ENCODE assay signal across 9 cellular contexts in genomic region chr12:114691810-114692557, GRCh38. TPM values are rescaled to one million over a fixed set of nuclear protein-coding genes. Genes with fewer than 3 reads are reported as not detected.
DNase-seq lines count a peak whose midpoint lies in the region; ATAC-seq, FAIRE-seq and TF ChIP-seq lines count a peak whose summit lies in the region.
"Had no signal": no experiment of that assay in that cellular context is flagged by ENCODE, and none has a peak within 500 bp of the region (broad histone marks: within the 10 kb centered on the region; RNA-seq: fewer than 3 reads in every experiment).

No MANE protein-coding gene starts in this region.

- H3K27ac ChIP-seq in keratinocyte (ENCODE audit: control insufficient read depth, insufficient read depth, low read length), result peak overlapping the region; percentile 58
- no peak overlapping the region for H3K27ac ChIP-seq in CD8-positive, alpha-beta T cell (ENCODE audit: low read depth, low read length)

- peaks cover 1% of the 10 kb centered on the region for H3K4me1 Mint-ChIP-seq in CD8-positive, alpha-beta T cell (ENCODE audit: low read depth)
- no peaks in the 10 kb centered on the region for H3K4me1 Mint-ChIP-seq in immature natural killer cell

- no peaks in the 10 kb centered on the region for H3K9me3 ChIP-seq in keratinocyte (ENCODE audit: control insufficient read depth, low read depth, low read length)
- no peaks in the 10 kb centered on the region for H3K9me3 ChIP-seq in CD8-positive, alpha-beta T cell (ENCODE audit: low read length)

- H3K36me3 ChIP-seq in keratinocyte (ENCODE audit: control insufficient read depth in 2 of 2, extremely low read depth in 1 of 2, insufficient read depth in 2 of 2, low read length in 2 of 2), result no peaks in the 10 kb centered on the region
- H3K36me3 ChIP-seq in CD8-positive, alpha-beta T cell (ENCODE audit: insufficient read depth, low read length), result no peaks in the 10 kb centered on the region

- H3K9me1 ChIP-seq in keratinocyte (ENCODE audit: control insufficient read depth, extremely low read depth, insufficient read depth, low read length), result no peaks in the 10 kb centered on the region

- TF ChIP-seq CTCF in astrocyte of the cerebellum (IDR thresholded peaks at IDR 0.05; ENCODE audit: low read depth, low read length, missing control alignments), result no peak
- TF ChIP-seq CTCF in keratinocyte (optimal IDR thresholded peaks at IDR 0.05 in 1 of 3, IDR thresholded peaks at IDR 0.05 in 1 of 3, conservative IDR thresholded peaks at IDR 0.05 in 1 of 3; ENCODE audit: extremely low read depth in 1 of 3, insufficient read depth in 2 of 3, low read length in 3 of 3), result no peak
- no peak for TF ChIP-seq CTCF in CD8-positive, alpha-beta T cell (IDR thresholded peaks at IDR 0.05)

- H3K4me3 Mint-ChIP-seq in CD8-positive, alpha-beta T cell, result no peak overlapping the region
- no peak overlapping the region for H3K4me3 Mint-ChIP-seq in immature natural killer cell
- H3K4me3 Mint-ChIP-seq: activated CD8-positive, alpha-beta T cell treated with anti-CD3 and anti-CD28 coated beads, Interleukin-2, amount 10 ng/mL, durations not matched to agents 7 days and 5 days had no signal

- H2AFZ ChIP-seq in keratinocyte (ENCODE audit: control insufficient read depth, low read length), result peak overlapping the region; percentile 94

- dilution Hi-C loops in keratinocyte (cut with MboI; ENCODE audit: extremely low pct_ligation_motif_present, low sequenced_read_pairs), result no loop called here

- DNase-seq in ELR (ENCODE audit: low read depth), result peak; percentile 68
- DNase-seq in astrocyte of the cerebellum (ENCODE audit: low read depth), result no peak
- DNase-seq in keratinocyte (ENCODE audit: low read depth, low spot score), result no peak
- no peak for DNase-seq in skeletal muscle cell (ENCODE audit: low read depth)
- no peak for DNase-seq in NCI-H1694 (lab: John Stamatoyannopoulos, UW)
- no peak for DNase-seq in CD8-positive, alpha-beta T cell
- no peak for DNase-seq in immature natural killer cell
- DNase-seq in KBM-7, result no peak
- DNase-seq: activated CD8-positive, alpha-beta T cell treated with anti-CD3 and anti-CD28 coated beads, Interleukin-2, amount 10 ng/mL, durations not matched to agents 7 days and 5 days had no signal

- peak overlapping the region; percentile 93 for H3K4me2 ChIP-seq in keratinocyte (ENCODE audit: control insufficient read depth, extremely low read depth, insufficient read depth, low read depth, low read length)

- peak overlapping the region; percentile 37 for H3K4me3 ChIP-seq in astrocyte of the cerebellum (ENCODE audit: low read depth, low read length)
- peak overlapping the region; percentile 47 to 69 (median 69) for H3K4me3 ChIP-seq in keratinocyte (ENCODE audit: control insufficient read depth in 2 of 3, extremely low read depth in 1 of 3, insufficient read depth in 2 of 3, low read depth in 1 of 3, low read length in 3 of 3)
- H3K4me3 ChIP-seq in skeletal muscle cell (ENCODE audit: low read depth, low read length), result peak overlapping the region; percentile 54
- no peak overlapping the region for H3K4me3 ChIP-seq in CD8-positive, alpha-beta T cell (ENCODE audit: low read depth, low read length)

- no peaks in the 10 kb centered on the region for H3K9me3 Mint-ChIP-seq in CD8-positive, alpha-beta T cell
- H3K9me3 Mint-ChIP-seq in immature natural killer cell, result peaks cover 3 to 35% (median 11%) of the 10 kb centered on the region in 6 donors

- H3K79me2 ChIP-seq in keratinocyte (ENCODE audit: control insufficient read depth, insufficient read depth, low read length), result no peaks in the 10 kb centered on the region

- POLR2A ChIA-PET in CD8-positive, alpha-beta T cell (lab: Charles Lee), result no interaction called here

- intact Hi-C loops in CD8-positive, alpha-beta T cell (cut with DNase I, micrococcal nuclease), result no loop called here

- H3K36me3 Mint-ChIP-seq in CD8-positive, alpha-beta T cell, result no peaks in the 10 kb centered on the region
- no peaks in the 10 kb centered on the region for H3K36me3 Mint-ChIP-seq in immature natural killer cell

- H3K27me3 Mint-ChIP-seq in CD8-positive, alpha-beta T cell (ENCODE audit: low read depth), result peaks cover 75% of the 10 kb centered on the region
- peaks cover 26 to 59% (median 38%) of the 10 kb centered on the region in 3 donors for H3K27me3 Mint-ChIP-seq in immature natural killer cell (ENCODE audit: low read depth in 3 of 3)

- no peak for FAIRE-seq in keratinocyte (lab: Jason Lieb, UNC)

- H3K9ac ChIP-seq in keratinocyte (ENCODE audit: control insufficient read depth, extremely low read depth, insufficient read depth, low read length), result peak overlapping the region; percentile 79

- H3K27me3 ChIP-seq in keratinocyte (ENCODE audit: control insufficient read depth, extremely low read depth, insufficient read depth, low read length), result no peaks in the 10 kb centered on the region
- H3K27me3 ChIP-seq in CD8-positive, alpha-beta T cell (ENCODE audit: insufficient read depth, low read length), result peaks cover 23% of the 10 kb centered on the region

- no peak for ATAC-seq in CD8-positive, alpha-beta T cell
- ATAC-seq: activated CD8-positive, alpha-beta T cell treated with anti-CD3 and anti-CD28 coated beads, Interleukin-2, amount 10 ng/mL, durations not matched to agents 7 days and 5 days had no signal

- no peak overlapping the region for H3K27ac Mint-ChIP-seq in CD8-positive, alpha-beta T cell
- H3K27ac Mint-ChIP-seq in immature natural killer cell, result no peak overlapping the region
- H3K27ac Mint-ChIP-seq: activated CD8-positive, alpha-beta T cell treated with anti-CD3 and anti-CD28 coated beads, Interleukin-2, amount 10 ng/mL, durations not matched to agents 7 days and 5 days had no signal

- H4K20me1 ChIP-seq in keratinocyte (ENCODE audit: control insufficient read depth, extremely low read depth, insufficient read depth, low read length), result no peaks in the 10 kb centered on the region

- H3K4me1 ChIP-seq in keratinocyte (ENCODE audit: control insufficient read depth, extremely low read depth, insufficient read depth, low read length), result peaks cover 31% of the 10 kb centered on the region
- no peaks in the 10 kb centered on the region for H3K4me1 ChIP-seq in CD8-positive, alpha-beta T cell (ENCODE audit: insufficient read depth, low read length)

- CTCF ChIA-PET in CD8-positive, alpha-beta T cell (lab: Charles Lee), result no interaction called here

- in situ Hi-C loops in astrocyte of the cerebellum (cut with HindIII; ENCODE audit: low sequenced_read_pairs) (loop anchor here (25.0 kb wide), 1 partner anchor 645 kb away; no protein-coding TSS in a partner anchor), KBM-7 (cut with MboI; ENCODE audit: low pct_unique_long_range_greater_than_20kb, low sequenced_read_pairs) (no loop called here)

RNA-seq across cellular contexts. Expression of gene TBX3, which starts 8.0 kb away (rescaled TPM):
- polyA plus RNA-seq in keratinocyte, result 5.3 to 11.6 TPM (median 7.8 TPM) in 3 replicates
- polyA plus RNA-seq in keratinocyte (2011; ENCODE audit: low read depth), result 1.3 TPM
- polyA plus RNA-seq in keratinocyte (2011; cell fraction: cytosol; rRNA removed), result 2.2 and 2.5 TPM in 2 replicates
- polyA plus RNA-seq in keratinocyte (2011; cell fraction: nucleus; rRNA removed), result 20.3 and 23.9 TPM in 2 replicates
- polyA plus RNA-seq in keratinocyte (2012; ENCODE audit: low replicate concordance), result 3.1 and 10.3 TPM in 2 replicates
- 5.2 to 10.4 TPM (median 7.7 TPM) in 3 replicates for polyA minus RNA-seq in keratinocyte
- polyA minus RNA-seq in keratinocyte (2011; cell fraction: cytosol; rRNA and poly(A)+ RNA removed), result 5.2 TPM
- 11.9 and 18.3 TPM in 2 replicates for polyA minus RNA-seq in keratinocyte (2011; cell fraction: nucleus; rRNA and poly(A)+ RNA removed)
- not detected for total RNA-seq in CD8-positive, alpha-beta T cell
- polyA plus RNA-seq in immature natural killer cell, result not detected
- total RNA-seq: activated CD8-positive, alpha-beta T cell treated with anti-CD3 and anti-CD28 coated beads, Interleukin-2, amount 10 ng/mL, durations not matched to agents 7 days and 5 days had no signal
